In the genomic region with DNA sequence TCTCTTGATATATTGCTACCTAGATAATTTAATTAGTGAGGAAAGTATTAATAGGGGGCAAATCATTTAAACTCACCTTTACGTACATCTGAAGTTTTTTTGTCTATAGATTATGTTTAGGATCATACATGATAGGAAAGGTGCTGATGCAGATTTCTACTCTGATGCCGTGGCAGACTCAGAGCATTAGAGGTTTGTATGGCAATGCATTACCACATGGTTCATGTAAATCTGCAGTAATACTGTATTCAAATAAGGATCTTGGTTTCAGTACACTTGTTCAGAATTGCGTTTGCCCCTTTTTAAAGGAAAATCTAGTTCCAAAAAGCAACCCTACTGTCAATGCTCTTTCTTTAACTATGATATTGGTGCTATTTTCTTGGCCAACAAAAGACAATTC, we compare ENCODE assay signal across 1 cellular context.
TF ChIP-seq lines count a peak whose summit lies in the region.

No MANE protein-coding gene starts in this region.

TF ChIP-seq in GM12878, 131 proteins besides CTCF, POLR2A, EP300 and RAD21:
- TF ChIP-seq HDGF (IDR thresholded peaks at IDR 0.05) = no peak
- no peak for TF ChIP-seq PAX5 (IDR thresholded peaks at IDR 0.05; ENCODE audit: borderline replicate concordance, low read depth, low read length)
- TF ChIP-seq GABPA (IDR thresholded peaks at IDR 0.05; ENCODE audit: low read depth) = no peak
- no peak for TF ChIP-seq BHLHE40 (IDR thresholded peaks at IDR 0.05; ENCODE audit: borderline replicate concordance in 1 of 2, low read depth in 2 of 2, low read length in 1 of 2)
- TF ChIP-seq SREBF1 (IDR thresholded peaks at IDR 0.05; ENCODE audit: low read length) = no peak
- no peak for TF ChIP-seq MTA2 (IDR thresholded peaks at IDR 0.05; ENCODE audit: low read depth)
- TF ChIP-seq HCFC1 (IDR thresholded peaks at IDR 0.05; ENCODE audit: low read length) = no peak
- TF ChIP-seq MXI1 (IDR thresholded peaks at IDR 0.05; ENCODE audit: low read depth, low read length) = no peak
- TF ChIP-seq PML (IDR thresholded peaks at IDR 0.05; ENCODE audit: low read length) = no peak
- TF ChIP-seq NR2C1 (IDR thresholded peaks at IDR 0.05) = no peak
- TF ChIP-seq, protein P1, sequence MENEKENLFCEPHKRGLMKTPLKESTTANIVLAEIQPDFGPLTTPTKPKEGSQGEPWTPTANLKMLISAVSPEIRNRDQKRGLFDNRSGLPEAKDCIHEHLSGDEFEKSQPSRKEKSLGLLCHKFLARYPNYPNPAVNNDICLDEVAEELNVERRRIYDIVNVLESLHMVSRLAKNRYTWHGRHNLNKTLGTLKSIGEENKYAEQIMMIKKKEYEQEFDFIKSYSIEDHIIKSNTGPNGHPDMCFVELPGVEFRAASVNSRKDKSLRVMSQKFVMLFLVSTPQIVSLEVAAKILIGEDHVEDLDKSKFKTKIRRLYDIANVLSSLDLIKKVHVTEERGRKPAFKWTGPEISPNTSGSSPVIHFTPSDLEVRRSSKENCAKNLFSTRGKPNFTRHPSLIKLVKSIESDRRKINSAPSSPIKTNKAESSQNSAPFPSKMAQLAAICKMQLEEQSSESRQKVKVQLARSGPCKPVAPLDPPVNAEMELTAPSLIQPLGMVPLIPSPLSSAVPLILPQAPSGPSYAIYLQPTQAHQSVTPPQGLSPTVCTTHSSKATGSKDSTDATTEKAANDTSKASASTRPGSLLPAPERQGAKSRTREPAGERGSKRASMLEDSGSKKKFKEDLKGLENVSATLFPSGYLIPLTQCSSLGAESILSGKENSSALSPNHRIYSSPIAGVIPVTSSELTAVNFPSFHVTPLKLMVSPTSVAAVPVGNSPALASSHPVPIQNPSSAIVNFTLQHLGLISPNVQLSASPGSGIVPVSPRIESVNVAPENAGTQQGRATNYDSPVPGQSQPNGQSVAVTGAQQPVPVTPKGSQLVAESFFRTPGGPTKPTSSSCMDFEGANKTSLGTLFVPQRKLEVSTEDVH (IDR thresholded peaks at IDR 0.05; ENCODE audit: low read depth, partially characterized antibody) = no peak
- TF ChIP-seq NRF1 (conservative IDR thresholded peaks at IDR 0.05; ENCODE audit: low read depth, low read length) = no peak
- TF ChIP-seq TCF3 (IDR thresholded peaks at IDR 0.05; ENCODE audit: borderline replicate concordance, insufficient read depth, low read depth, low read length) = no peak
- TF ChIP-seq, protein P2, sequence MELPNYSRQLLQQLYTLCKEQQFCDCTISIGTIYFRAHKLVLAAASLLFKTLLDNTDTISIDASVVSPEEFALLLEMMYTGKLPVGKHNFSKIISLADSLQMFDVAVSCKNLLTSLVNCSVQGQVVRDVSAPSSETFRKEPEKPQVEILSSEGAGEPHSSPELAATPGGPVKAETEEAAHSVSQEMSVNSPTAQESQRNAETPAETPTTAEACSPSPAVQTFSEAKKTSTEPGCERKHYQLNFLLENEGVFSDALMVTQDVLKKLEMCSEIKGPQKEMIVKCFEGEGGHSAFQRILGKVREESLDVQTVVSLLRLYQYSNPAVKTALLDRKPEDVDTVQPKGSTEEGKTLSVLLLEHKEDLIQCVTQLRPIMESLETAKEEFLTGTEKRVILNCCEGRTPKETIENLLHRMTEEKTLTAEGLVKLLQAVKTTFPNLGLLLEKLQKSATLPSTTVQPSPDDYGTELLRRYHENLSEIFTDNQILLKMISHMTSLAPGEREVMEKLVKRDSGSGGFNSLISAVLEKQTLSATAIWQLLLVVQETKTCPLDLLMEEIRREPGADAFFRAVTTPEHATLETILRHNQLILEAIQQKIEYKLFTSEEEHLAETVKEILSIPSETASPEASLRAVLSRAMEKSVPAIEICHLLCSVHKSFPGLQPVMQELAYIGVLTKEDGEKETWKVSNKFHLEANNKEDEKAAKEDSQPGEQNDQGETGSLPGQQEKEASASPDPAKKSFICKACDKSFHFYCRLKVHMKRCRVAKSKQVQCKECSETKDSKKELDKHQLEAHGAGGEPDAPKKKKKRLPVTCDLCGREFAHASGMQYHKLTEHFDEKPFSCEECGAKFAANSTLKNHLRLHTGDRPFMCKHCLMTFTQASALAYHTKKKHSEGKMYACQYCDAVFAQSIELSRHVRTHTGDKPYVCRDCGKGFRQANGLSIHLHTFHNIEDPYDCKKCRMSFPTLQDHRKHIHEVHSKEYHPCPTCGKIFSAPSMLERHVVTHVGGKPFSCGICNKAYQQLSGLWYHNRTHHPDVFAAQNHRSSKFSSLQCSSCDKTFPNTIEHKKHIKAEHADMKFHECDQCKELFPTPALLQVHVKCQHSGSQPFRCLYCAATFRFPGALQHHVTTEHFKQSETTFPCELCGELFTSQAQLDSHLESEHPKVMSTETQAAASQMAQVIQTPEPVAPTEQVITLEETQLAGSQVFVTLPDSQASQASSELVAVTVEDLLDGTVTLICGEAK (IDR thresholded peaks at IDR 0.05; ENCODE audit: borderline replicate concordance) = no peak
- no peak for TF ChIP-seq JUNB (IDR thresholded peaks at IDR 0.05)
- no peak for TF ChIP-seq NR2F1 (conservative IDR thresholded peaks at IDR 0.05)
- TF ChIP-seq, protein P3, sequence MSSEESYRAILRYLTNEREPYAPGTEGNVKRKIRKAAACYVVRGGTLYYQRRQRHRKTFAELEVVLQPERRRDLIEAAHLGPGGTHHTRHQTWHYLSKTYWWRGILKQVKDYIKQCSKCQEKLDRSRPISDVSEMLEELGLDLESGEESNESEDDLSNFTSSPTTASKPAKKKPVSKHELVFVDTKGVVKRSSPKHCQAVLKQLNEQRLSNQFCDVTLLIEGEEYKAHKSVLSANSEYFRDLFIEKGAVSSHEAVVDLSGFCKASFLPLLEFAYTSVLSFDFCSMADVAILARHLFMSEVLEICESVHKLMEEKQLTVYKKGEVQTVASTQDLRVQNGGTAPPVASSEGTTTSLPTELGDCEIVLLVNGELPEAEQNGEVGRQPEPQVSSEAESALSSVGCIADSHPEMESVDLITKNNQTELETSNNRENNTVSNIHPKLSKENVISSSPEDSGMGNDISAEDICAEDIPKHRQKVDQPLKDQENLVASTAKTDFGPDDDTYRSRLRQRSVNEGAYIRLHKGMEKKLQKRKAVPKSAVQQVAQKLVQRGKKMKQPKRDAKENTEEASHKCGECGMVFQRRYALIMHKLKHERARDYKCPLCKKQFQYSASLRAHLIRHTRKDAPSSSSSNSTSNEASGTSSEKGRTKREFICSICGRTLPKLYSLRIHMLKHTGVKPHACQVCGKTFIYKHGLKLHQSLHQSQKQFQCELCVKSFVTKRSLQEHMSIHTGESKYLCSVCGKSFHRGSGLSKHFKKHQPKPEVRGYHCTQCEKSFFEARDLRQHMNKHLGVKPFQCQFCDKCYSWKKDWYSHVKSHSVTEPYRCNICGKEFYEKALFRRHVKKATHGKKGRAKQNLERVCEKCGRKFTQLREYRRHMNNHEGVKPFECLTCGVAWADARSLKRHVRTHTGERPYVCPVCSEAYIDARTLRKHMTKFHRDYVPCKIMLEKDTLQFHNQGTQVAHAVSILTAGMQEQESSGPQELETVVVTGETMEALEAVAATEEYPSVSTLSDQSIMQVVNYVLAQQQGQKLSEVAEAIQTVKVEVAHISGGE (CRISPR knock-in tag; IDR thresholded peaks at IDR 0.05) = no peak
- TF ChIP-seq GATAD2B (conservative IDR thresholded peaks at IDR 0.05; ENCODE audit: low read depth) = no peak
- TF ChIP-seq, protein P4, sequence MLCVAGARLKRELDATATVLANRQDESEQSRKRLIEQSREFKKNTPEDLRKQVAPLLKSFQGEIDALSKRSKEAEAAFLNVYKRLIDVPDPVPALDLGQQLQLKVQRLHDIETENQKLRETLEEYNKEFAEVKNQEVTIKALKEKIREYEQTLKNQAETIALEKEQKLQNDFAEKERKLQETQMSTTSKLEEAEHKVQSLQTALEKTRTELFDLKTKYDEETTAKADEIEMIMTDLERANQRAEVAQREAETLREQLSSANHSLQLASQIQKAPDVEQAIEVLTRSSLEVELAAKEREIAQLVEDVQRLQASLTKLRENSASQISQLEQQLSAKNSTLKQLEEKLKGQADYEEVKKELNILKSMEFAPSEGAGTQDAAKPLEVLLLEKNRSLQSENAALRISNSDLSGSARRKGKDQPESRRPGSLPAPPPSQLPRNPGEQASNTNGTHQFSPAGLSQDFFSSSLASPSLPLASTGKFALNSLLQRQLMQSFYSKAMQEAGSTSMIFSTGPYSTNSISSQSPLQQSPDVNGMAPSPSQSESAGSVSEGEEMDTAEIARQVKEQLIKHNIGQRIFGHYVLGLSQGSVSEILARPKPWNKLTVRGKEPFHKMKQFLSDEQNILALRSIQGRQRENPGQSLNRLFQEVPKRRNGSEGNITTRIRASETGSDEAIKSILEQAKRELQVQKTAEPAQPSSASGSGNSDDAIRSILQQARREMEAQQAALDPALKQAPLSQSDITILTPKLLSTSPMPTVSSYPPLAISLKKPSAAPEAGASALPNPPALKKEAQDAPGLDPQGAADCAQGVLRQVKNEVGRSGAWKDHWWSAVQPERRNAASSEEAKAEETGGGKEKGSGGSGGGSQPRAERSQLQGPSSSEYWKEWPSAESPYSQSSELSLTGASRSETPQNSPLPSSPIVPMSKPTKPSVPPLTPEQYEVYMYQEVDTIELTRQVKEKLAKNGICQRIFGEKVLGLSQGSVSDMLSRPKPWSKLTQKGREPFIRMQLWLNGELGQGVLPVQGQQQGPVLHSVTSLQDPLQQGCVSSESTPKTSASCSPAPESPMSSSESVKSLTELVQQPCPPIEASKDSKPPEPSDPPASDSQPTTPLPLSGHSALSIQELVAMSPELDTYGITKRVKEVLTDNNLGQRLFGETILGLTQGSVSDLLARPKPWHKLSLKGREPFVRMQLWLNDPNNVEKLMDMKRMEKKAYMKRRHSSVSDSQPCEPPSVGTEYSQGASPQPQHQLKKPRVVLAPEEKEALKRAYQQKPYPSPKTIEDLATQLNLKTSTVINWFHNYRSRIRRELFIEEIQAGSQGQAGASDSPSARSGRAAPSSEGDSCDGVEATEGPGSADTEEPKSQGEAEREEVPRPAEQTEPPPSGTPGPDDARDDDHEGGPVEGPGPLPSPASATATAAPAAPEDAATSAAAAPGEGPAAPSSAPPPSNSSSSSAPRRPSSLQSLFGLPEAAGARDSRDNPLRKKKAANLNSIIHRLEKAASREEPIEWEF (IDR thresholded peaks at IDR 0.05; ENCODE audit: insufficient replicate concordance, low read depth, low read length) = no peak
- no peak for TF ChIP-seq PAX8 (IDR thresholded peaks at IDR 0.05)
